ENCODE assay signal across 20 cellular contexts in the genomic region with DNA sequence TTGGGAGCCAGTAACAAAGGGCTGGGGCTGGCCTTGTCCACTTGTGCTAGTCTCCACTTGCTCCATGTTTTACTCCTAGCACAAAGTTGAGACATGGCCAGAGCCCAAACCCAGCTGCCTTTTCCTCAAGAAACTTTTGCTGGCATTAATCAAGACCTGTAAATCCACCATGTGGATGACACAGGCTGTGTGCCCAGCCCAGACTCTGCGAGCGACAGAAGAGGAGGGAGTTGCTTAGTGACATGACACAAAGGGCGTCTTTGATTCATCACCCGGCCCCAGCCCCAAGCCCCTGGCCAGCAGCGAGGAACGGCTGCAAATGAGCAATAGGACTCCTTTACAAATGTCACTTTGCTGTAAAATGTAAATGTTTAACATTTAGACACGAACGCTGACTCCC.
DNase-seq lines count a peak whose midpoint lies in the region; ATAC-seq and TF ChIP-seq lines count a peak whose summit lies in the region.
"Had no signal": no experiment of that assay in that cellular context is flagged by ENCODE, and none has a peak within 500 bp of the region (broad histone marks: within the 10 kb centered on the region; RNA-seq: fewer than 3 reads in every experiment).

No MANE protein-coding gene starts in this region.

- H3K27me3 ChIP-seq in breast epithelium (no peaks in the 10 kb centered on the region), esophagus muscularis mucosa (no peaks in the 10 kb centered on the region), hepatocyte (peaks cover 4% of the 10 kb centered on the region)
- H3K27me3 ChIP-seq in CD8-positive, alpha-beta T cell (ENCODE audit: insufficient read depth, low read length): no peaks in the 10 kb centered on the region
- H3K27me3 ChIP-seq: right lobe of liver had no signal

- H3K4me3 ChIP-seq in breast epithelium (no peak overlapping the region), esophagus muscularis mucosa (no peak overlapping the region), hepatocyte (no peak overlapping the region)
- H3K4me3 ChIP-seq in CD8-positive, alpha-beta T cell (ENCODE audit: low read depth, low read length): no peak overlapping the region
- H3K4me3 ChIP-seq: adrenal gland, right lobe of liver had no signal

- POLR2A ChIA-PET in MCF 10A (lab: Yijun Ruan, JAX): no interaction called here
- POLR2A ChIA-PET in CD8-positive, alpha-beta T cell (lab: Charles Lee): no interaction called here

- H4K20me1 ChIP-seq in hepatocyte (ENCODE audit: insufficient read depth, poor library complexity, severe bottlenecking): no peaks in the 10 kb centered on the region

- H3K4me1 ChIP-seq in breast epithelium (no peaks in the 10 kb centered on the region), esophagus muscularis mucosa (no peaks in the 10 kb centered on the region), hepatocyte (ENCODE audit: insufficient read depth) (no peaks in the 10 kb centered on the region)
- H3K4me1 ChIP-seq in CD8-positive, alpha-beta T cell (ENCODE audit: insufficient read depth, low read length): no peaks in the 10 kb centered on the region
- H3K4me1 ChIP-seq: adrenal gland, right lobe of liver had no signal

- H3K27me3 Mint-ChIP-seq in MCF 10A (ENCODE audit: insufficient read depth, unreplicated experiment): no peaks in the 10 kb centered on the region
- peaks cover 11% of the 10 kb centered on the region for H3K27me3 Mint-ChIP-seq in nephron progenitor cell (ENCODE audit: low read depth, poor library complexity)
- no peaks in the 10 kb centered on the region for H3K27me3 Mint-ChIP-seq in type B pancreatic cell
- H3K27me3 Mint-ChIP-seq in CD8-positive, alpha-beta T cell (ENCODE audit: low read depth): peaks cover 4% of the 10 kb centered on the region
- H3K27me3 Mint-ChIP-seq: stimulated activated memory B cell treated with anti-CD40 and anti-IgM and Interleukin-4, amounts not matched to agents 10 μg/mL and 1 μg/mL and 100 μg/mL, for 72 hours had no signal

- peak in 1 of 2 donors; percentile 57 for DNase-seq in breast epithelium (ENCODE audit: low spot score in 2 of 2)
- no peak for DNase-seq in MCF 10A (ENCODE audit: unreplicated experiment)
- DNase-seq in esophagus muscularis mucosa (ENCODE audit: extremely low spot score): peak; percentile 77
- DNase-seq in nephron progenitor cell: peak; percentile 54
- DNase-seq in type B pancreatic cell (ENCODE audit: extremely low spot score, unreplicated experiment): no peak
- no peak for DNase-seq in hepatocyte (ENCODE audit: low spot score)
- no peak for DNase-seq in CD8-positive, alpha-beta T cell
- DNase-seq: activated CD4-positive, alpha-beta T cell treated with anti-CD3 and anti-CD28 coated beads for 48 hours; activated effector memory CD4-positive, alpha-beta T cell treated with Interleukin-2 at 50 U/mL for 16 hours; adrenal gland; AML-193; HFFc6; NCI-H2081 treated with DMSO at 0.1 percent for 48 hours; NCI-H510A; right lobe of liver; trophoblast cell had no signal

- no peak for ATAC-seq in HG03139 (IDR thresholded peaks at IDR 0.05; ENCODE audit: unreplicated experiment)
- no peak for ATAC-seq in CD8-positive, alpha-beta T cell
- ATAC-seq: left lobe of liver; right lobe of liver; stimulated activated memory B cell treated with anti-CD40 and anti-IgM and Interleukin-4, amounts not matched to agents 10 μg/mL and 1 μg/mL and 100 μg/mL, for 72 hours had no signal

- H3K36me3 ChIP-seq in breast epithelium (no peaks in the 10 kb centered on the region), esophagus muscularis mucosa (no peaks in the 10 kb centered on the region), hepatocyte (replicated peaks; ENCODE audit: insufficient read depth, low read depth) (no peaks in the 10 kb centered on the region)
- H3K36me3 ChIP-seq in CD8-positive, alpha-beta T cell (ENCODE audit: insufficient read depth, low read length): no peaks in the 10 kb centered on the region
- H3K36me3 ChIP-seq: adrenal gland, right lobe of liver had no signal

- H3K27ac ChIP-seq in breast epithelium (peak overlapping the region; percentile 1 to 63), esophagus muscularis mucosa (replicated peaks in 1 of 4) (no peak overlapping the region), hepatocyte (no peak overlapping the region)
- H3K27ac ChIP-seq in CD8-positive, alpha-beta T cell (ENCODE audit: low read depth, low read length): no peak overlapping the region
- H3K27ac ChIP-seq: 22Rv1, adrenal gland, right lobe of liver had no signal

- TF ChIP-seq CTCF in breast epithelium (IDR thresholded peaks at IDR 0.05): no peak
- TF ChIP-seq CTCF in MCF 10A (IDR thresholded peaks at IDR 0.05; ENCODE audit: unreplicated experiment): no peak
- no peak for TF ChIP-seq CTCF in esophagus muscularis mucosa (IDR thresholded peaks at IDR 0.05)
- TF ChIP-seq CTCF in nephron progenitor cell (IDR thresholded peaks at IDR 0.05): no peak
- no peak for TF ChIP-seq CTCF in type B pancreatic cell (conservative IDR thresholded peaks at IDR 0.05)
- TF ChIP-seq CTCF in hepatocyte (IDR thresholded peaks at IDR 0.05; ENCODE audit: poor library complexity): no peak
- no peak for TF ChIP-seq CTCF in CD8-positive, alpha-beta T cell (IDR thresholded peaks at IDR 0.05)

- no peaks in the 10 kb centered on the region for H3K79me2 ChIP-seq in hepatocyte

- H3K9me3 ChIP-seq in breast epithelium (no peaks in the 10 kb centered on the region), esophagus muscularis mucosa (no peaks in the 10 kb centered on the region), hepatocyte (ENCODE audit: low read depth) (no peaks in the 10 kb centered on the region)
- H3K9me3 ChIP-seq in CD8-positive, alpha-beta T cell (ENCODE audit: low read length): no peaks in the 10 kb centered on the region
- H3K9me3 ChIP-seq: adrenal gland, right lobe of liver had no signal

- no peaks in the 10 kb centered on the region for H3K9me3 Mint-ChIP-seq in MCF 10A (ENCODE audit: unreplicated experiment)
- no peaks in the 10 kb centered on the region for H3K9me3 Mint-ChIP-seq in nephron progenitor cell
- no peaks in the 10 kb centered on the region for H3K9me3 Mint-ChIP-seq in type B pancreatic cell
- no peaks in the 10 kb centered on the region for H3K9me3 Mint-ChIP-seq in CD8-positive, alpha-beta T cell
- H3K9me3 Mint-ChIP-seq: stimulated activated memory B cell treated with anti-CD40 and anti-IgM and Interleukin-4, amounts not matched to agents 10 μg/mL and 1 μg/mL and 100 μg/mL, for 72 hours had no signal

- intact Hi-C loops in breast epithelium (cut with DNase I; ENCODE audit: low total_unique reads): no loop called here
- intact Hi-C loops in MCF 10A (cut with micrococcal nuclease): no loop called here
- intact Hi-C loops in esophagus muscularis mucosa (cut with DNase I): no loop called here
- intact Hi-C loops in CD8-positive, alpha-beta T cell (cut with DNase I, micrococcal nuclease): no loop called here

- CTCF ChIA-PET in MCF 10A (lab: Yijun Ruan, JAX): interaction anchor here (1.0 kb wide), 1 partner anchor 97 kb away, joined by 4 read pairs; no protein-coding TSS in a partner anchor
- CTCF ChIA-PET in CD8-positive, alpha-beta T cell (lab: Charles Lee): no interaction called here

- TF ChIP-seq POLR2A in breast epithelium (IDR thresholded peaks at IDR 0.05): no peak
- TF ChIP-seq POLR2A in esophagus muscularis mucosa (IDR thresholded peaks at IDR 0.05; ENCODE audit: low read depth): no peak

- no peak overlapping the region for H2AFZ ChIP-seq in hepatocyte

- 53% methylated on average over 8 of the region's 8 CpGs for WGBS in esophagus muscularis mucosa
- WGBS in hepatocyte (ENCODE audit: low lambda C conversion rate, missing lambda C conversion rate): 70% methylated on average over 8 of the region's 8 CpGs

- no peak for TF ChIP-seq EP300 in esophagus muscularis mucosa (IDR thresholded peaks at IDR 0.05)

- H3K4me1 Mint-ChIP-seq in MCF 10A (ENCODE audit: insufficient read depth, unreplicated experiment) (peaks cover 8% of the 10 kb centered on the region), nephron progenitor cell (peaks cover 49% of the 10 kb centered on the region), type B pancreatic cell (ENCODE audit: unreplicated experiment) (peaks cover 24% of the 10 kb centered on the region)
- H3K4me1 Mint-ChIP-seq in CD8-positive, alpha-beta T cell (ENCODE audit: low read depth): no peaks in the 10 kb centered on the region
- H3K4me1 Mint-ChIP-seq: stimulated activated memory B cell treated with anti-CD40 and anti-IgM and Interleukin-4, amounts not matched to agents 10 μg/mL and 1 μg/mL and 100 μg/mL, for 72 hours had no signal

- no peak overlapping the region for H3K27ac Mint-ChIP-seq in MCF 10A (ENCODE audit: low read depth, unreplicated experiment)
- H3K27ac Mint-ChIP-seq in nephron progenitor cell: peak overlapping the region; percentile 58
- H3K27ac Mint-ChIP-seq in type B pancreatic cell: peak overlapping the region; percentile 42
- no peak overlapping the region for H3K27ac Mint-ChIP-seq in CD8-positive, alpha-beta T cell
- H3K27ac Mint-ChIP-seq: HFFc6; stimulated activated memory B cell treated with anti-CD40 and anti-IgM and Interleukin-4, amounts not matched to agents 10 μg/mL and 1 μg/mL and 100 μg/mL, for 72 hours had no signal

- no peaks in the 10 kb centered on the region for H3K9me2 ChIP-seq in hepatocyte (replicated peaks; ENCODE audit: insufficient read depth)

- BruUV-seq in MCF 10A (replicated peaks; lab: Mats Ljungman, UMichigan): no TSS peak

- H3K4me3 Mint-ChIP-seq in MCF 10A (ENCODE audit: unreplicated experiment) (no peak overlapping the region), nephron progenitor cell (peak overlapping the region; percentile 52), type B pancreatic cell (no peak overlapping the region)
- no peak overlapping the region for H3K4me3 Mint-ChIP-seq in CD8-positive, alpha-beta T cell
- H3K4me3 Mint-ChIP-seq: HFFc6; stimulated activated memory B cell treated with anti-CD40 and anti-IgM and Interleukin-4, amounts not matched to agents 10 μg/mL and 1 μg/mL and 100 μg/mL, for 72 hours had no signal

- H3K36me3 Mint-ChIP-seq in MCF 10A (ENCODE audit: insufficient read depth, unreplicated experiment) (no peaks in the 10 kb centered on the region), nephron progenitor cell (ENCODE audit: low read depth) (no peaks in the 10 kb centered on the region), type B pancreatic cell (no peaks in the 10 kb centered on the region)
- H3K36me3 Mint-ChIP-seq in CD8-positive, alpha-beta T cell: no peaks in the 10 kb centered on the region
- H3K36me3 Mint-ChIP-seq: stimulated activated memory B cell treated with anti-CD40 and anti-IgM and Interleukin-4, amounts not matched to agents 10 μg/mL and 1 μg/mL and 100 μg/mL, for 72 hours had no signal

- H3K4me2 ChIP-seq in hepatocyte: no peak overlapping the region

Comparison
In these comparisons a context has a peak if more than half of its experiments do, and no peak if none do; other contexts are left out.
1. DNase-seq: peak in esophagus muscularis mucosa (single experiment) and nephron progenitor cell (single experiment); none in MCF 10A (single experiment), type B pancreatic cell (single experiment), hepatocyte (single experiment) and CD8-positive, alpha-beta T cell (0 of 7).
2. H3K27ac ChIP-seq: peak in breast epithelium (2 of 2); none in esophagus muscularis mucosa (0 of 4), hepatocyte (single experiment) and CD8-positive, alpha-beta T cell (single experiment).
3. H3K27ac Mint-ChIP-seq: peak in nephron progenitor cell (single experiment) and type B pancreatic cell (single experiment); none in MCF 10A (single experiment) and CD8-positive, alpha-beta T cell (single experiment).